ENCODE assay signal across 29 cellular contexts in genomic region chr11:129292768-129293167, GRCh38.
"Had no signal": no experiment of that assay in that cellular context is flagged by ENCODE, and none has a peak within 500 bp of the region (broad histone marks: within the 10 kb centered on the region; RNA-seq: fewer than 3 reads in every experiment).

No MANE protein-coding gene starts in this region.

- DNase-seq: activated CD4-positive, alpha-beta memory T cell treated with anti-CD3 and anti-CD28 coated beads for 36 hours; activated CD4-positive, alpha-beta T cell treated with anti-CD3 and anti-CD28 coated beads for 36 hours; activated CD4-positive, alpha-beta T cell treated with anti-CD3 and anti-CD28 coated beads, Interleukin-2, amount 10 ng/mL, durations not matched to agents 24 days and 14 days; activated CD4-positive, CD25-positive, alpha-beta regulatory T cell; activated CD4-positive, CD25-positive, alpha-beta regulatory T cell treated with anti-CD3 and anti-CD28 coated beads, Interleukin-2, amount 50 U/mL, for 72 hours; activated CD8-positive, alpha-beta memory T cell treated with anti-CD3 and anti-CD28 coated beads, Interleukin-2, amount 10 ng/mL, durations not matched to agents 7 days and 5 days; activated CD8-positive, alpha-beta memory T cell treated with anti-CD3 and anti-CD28 coated beads, Interleukin-2, amount 50 U/mL, for 4 hours; activated CD8-positive, alpha-beta T cell treated with anti-CD3 and anti-CD28 coated beads, Interleukin-2, amount 10 ng/mL, durations not matched to agents 7 days and 5 days; activated effector memory CD4-positive, alpha-beta T cell treated with anti-CD3 and anti-CD28 coated beads, Interleukin-2, amount 50 U/mL, for 16 hours; activated naive CD4-positive, alpha-beta T cell treated with anti-CD3 and anti-CD28 coated beads for 36 hours; activated naive CD8-positive, alpha-beta T cell treated with anti-CD3 and anti-CD28 coated beads for 36 hours; activated naive CD8-positive, alpha-beta T cell treated with anti-CD3 and anti-CD28 coated beads, Interleukin-2, amount 50 U/mL, for 24 hours; activated T-cell treated with anti-CD3 and anti-CD28 coated beads, Interleukin-2, amount 50 U/mL, for 1 hour; activated T-cell treated with anti-CD3 and anti-CD28 coated beads, Interleukin-2, amount 50 U/mL, for 48 hours; adrenal gland; amygdala; aorta; body of pancreas; cortex of kidney; dermis blood vessel endothelial cell; effector CD4-positive, alpha-beta T cell; effector memory CD8-positive, alpha-beta T cell; erythroblast; foreskin keratinocyte; gastrocnemius medialis; glutamatergic neuron; heart left ventricle; T1000 had no signal

- H3K27ac ChIP-seq: adrenal gland, body of pancreas, esophagus muscularis mucosa, foreskin keratinocyte, gastrocnemius medialis, heart left ventricle had no signal
